Comparison of ENCODE assay signal across 20 cellular contexts in genomic region chr12:9040484-9041186, GRCh38.
"Had no signal": no experiment of that assay in that cellular context is flagged by ENCODE, and none has a peak within 500 bp of the region (broad histone marks: within the 10 kb centered on the region; RNA-seq: fewer than 3 reads in every experiment).

No MANE protein-coding gene starts in this region.

- H3K9me3 Mint-ChIP-seq: neural progenitor cell, type B pancreatic cell had no signal

- H3K27me3 Mint-ChIP-seq: naive B cell; stimulated activated naive B cell treated with anti-CD40 and anti-IgM and Interleukin-4, amounts not matched to agents 10 μg/mL and 1 μg/mL and 100 μg/mL, for 72 hours had no signal

- H3K4me3 Mint-ChIP-seq: naive B cell; neural progenitor cell; stimulated activated naive B cell treated with anti-CD40 and anti-IgM and Interleukin-4, amounts not matched to agents 10 μg/mL and 1 μg/mL and 100 μg/mL, for 72 hours; type B pancreatic cell; WTC11 had no signal

- H3K4me1 ChIP-seq: neural progenitor cell, vagina had no signal

- H3K36me3 ChIP-seq: cardiac muscle cell, heart right ventricle, neural progenitor cell, thoracic aorta, vagina had no signal

- H3K27me3 ChIP-seq: body of pancreas, cardiac muscle cell, heart right ventricle, neural progenitor cell, vagina had no signal

- H3K9me3 ChIP-seq: body of pancreas, thoracic aorta, vagina had no signal

- ATAC-seq: body of pancreas; stimulated activated naive B cell treated with anti-CD40 and anti-IgM and Interleukin-4, amounts not matched to agents 10 μg/mL and 1 μg/mL and 100 μg/mL, for 72 hours; WTC11 had no signal

- H3K4me1 Mint-ChIP-seq: naive B cell; stimulated activated naive B cell treated with anti-CD40 and anti-IgM and Interleukin-4, amounts not matched to agents 10 μg/mL and 1 μg/mL and 100 μg/mL, for 72 hours; WTC11 had no signal

- H3K4me3 ChIP-seq: body of pancreas, cardiac muscle cell, heart right ventricle, lung, neural progenitor cell, thoracic aorta, vagina had no signal

- DNase-seq: activated naive CD4-positive, alpha-beta T cell; anterior cingulate cortex; body of pancreas; kidney; naive B cell; posterior cingulate gyrus; retina; stimulated activated CD4-positive, alpha-beta T cell treated with anti-CD3 and anti-CD28 coated beads, Interleukin-2, amount 100 ng/mL, for 48 hours; stimulated activated CD8-positive, alpha-beta memory T cell treated with anti-CD3 and anti-CD28 coated beads, Interleukin-4, amount 100 ng/mL, for 48 hours; stimulated activated naive B cell treated with anti-CD40 and anti-IgM and Interleukin-4, amounts not matched to agents 10 μg/mL and 1 μg/mL and 100 μg/mL, for 72 hours; T-helper 1 cell; T1000 had no signal

- H3K27ac ChIP-seq: body of pancreas, cardiac muscle cell, heart right ventricle, neural progenitor cell, thoracic aorta, vagina had no signal

- H3K27ac Mint-ChIP-seq: neural progenitor cell; stimulated activated naive B cell treated with anti-CD40 and anti-IgM and Interleukin-4, amounts not matched to agents 10 μg/mL and 1 μg/mL and 100 μg/mL, for 72 hours; type B pancreatic cell; WTC11 had no signal

- H3K36me3 Mint-ChIP-seq: naive B cell; neural progenitor cell; stimulated activated naive B cell treated with anti-CD40 and anti-IgM and Interleukin-4, amounts not matched to agents 10 μg/mL and 1 μg/mL and 100 μg/mL, for 72 hours; WTC11 had no signal
